18 cellular contexts compared by ENCODE assay signal in genomic region chr15:37245358-37245757, GRCh38.
"Had no signal": no experiment of that assay in that cellular context is flagged by ENCODE, and none has a peak within 500 bp of the region (broad histone marks: within the 10 kb centered on the region; RNA-seq: fewer than 3 reads in every experiment).

No MANE protein-coding gene starts in this region.

- DNase-seq: KBM-7, NCI-H1092, NCI-H1105 treated with DMSO at 0.1 percent for 48 hours, NCI-H1417 treated with DMSO at 0.1 percent for 48 hours, NCI-H146, NCI-H1694 treated with DMSO at 0.1 percent for 48 hours, NCI-H1930, NCI-H2081, NCI-H2107, NCI-H2227 treated with DMSO at 0.1 percent for 48 hours, NCI-H446, NCI-H510A, NCI-H524 treated with DMSO at 0.1 percent for 48 hours, NCI-H69, NCI-H774, Right ventricle myocardium superior, RPMI8226, SW 1271 had no signal
